ENCODE assay signal across 10 cellular contexts in genomic region chr12:46367351-46368029, GRCh38. TPM values are rescaled to one million over a fixed set of nuclear protein-coding genes. Genes with fewer than 3 reads are reported as not detected.
DNase-seq lines count a peak whose midpoint lies in the region; ATAC-seq, FAIRE-seq and TF ChIP-seq lines count a peak whose summit lies in the region.
"Had no signal": no experiment of that assay in that cellular context is flagged by ENCODE, and none has a peak within 500 bp of the region (broad histone marks: within the 10 kb centered on the region; RNA-seq: fewer than 3 reads in every experiment).

No MANE protein-coding gene starts in this region.

- H3K27me3 ChIP-seq in Loucy (ENCODE audit: insufficient read depth, low read length, poor library complexity, severe bottlenecking): peaks cover 10% of the 10 kb centered on the region

- no peak for ATAC-seq in A549
- no peak for ATAC-seq in naive thymus-derived CD8-positive, alpha-beta T cell

- H3K9me3 Mint-ChIP-seq in naive thymus-derived CD8-positive, alpha-beta T cell: peaks cover 0 to 3% (median 0%) of the 10 kb centered on the region in 9 donors

- WGBS in A549 (ENCODE audit: missing lambda C conversion rate): 45% methylated on average over 5 of the region's 5 CpGs

- H3K4me2 ChIP-seq in A549 (peak overlapping the region; percentile 85), Loucy (ENCODE audit: low read depth, low read length, poor library complexity, severe bottlenecking) (peak overlapping the region; percentile 95)

- peaks cover 19 to 82% (median 78%) of the 10 kb centered on the region in 4 donors for H3K4me1 Mint-ChIP-seq in naive thymus-derived CD8-positive, alpha-beta T cell

- peaks cover 73% of the 10 kb centered on the region for H3K4me1 ChIP-seq in A549
- peaks cover 82% of the 10 kb centered on the region for H3K4me1 ChIP-seq in Loucy (ENCODE audit: insufficient read depth, low read length, poor library complexity, severe bottlenecking)

- H4K20me1 ChIP-seq in Loucy (ENCODE audit: insufficient read depth, low read length, poor library complexity, severe bottlenecking): peaks cover 97% of the 10 kb centered on the region

- no peaks in the 10 kb centered on the region for H3F3A ChIP-seq in Loucy (ENCODE audit: low read depth)

- H3K36me3 Mint-ChIP-seq in naive thymus-derived CD8-positive, alpha-beta T cell: peaks cover 11 to 90% (median 54%) of the 10 kb centered on the region in 3 donors

- peaks cover 87% of the 10 kb centered on the region for H3K36me3 ChIP-seq in Loucy (ENCODE audit: insufficient read depth, low read length)

- TF ChIP-seq CTCF in A549 (IDR thresholded peaks at IDR 0.05) (no peak), Loucy (conservative IDR thresholded peaks at IDR 0.05; ENCODE audit: low read length) (no peak), coronary artery (IDR thresholded peaks at IDR 0.05) (no peak)

- H3K4me3 ChIP-seq in A549: peak overlapping the region; percentile 91
- peak overlapping the region; percentile 95 for H3K4me3 ChIP-seq in Loucy (ENCODE audit: low read length, poor library complexity, severe bottlenecking)
- peak overlapping the region; percentile 90 for H3K4me3 ChIP-seq in coronary artery

- H3K79me2 ChIP-seq in Loucy (ENCODE audit: insufficient read depth, low read length): peaks cover 99% of the 10 kb centered on the region

- H3K9ac ChIP-seq in Loucy (ENCODE audit: low read depth, low read length, poor library complexity, severe bottlenecking): peak overlapping the region; percentile 97

- CTCF ChIA-PET in A549 (lab: Yijun Ruan, JAX): interaction anchor here (0.8 to 1.0 kb wide), 3 partner anchors 13 to 243 kb away, joined by 3 read pairs; no protein-coding TSS in a partner anchor

- peaks cover 0 to 3% (median 0%) of the 10 kb centered on the region in 5 donors for H3K27me3 Mint-ChIP-seq in naive thymus-derived CD8-positive, alpha-beta T cell

- peak overlapping the region; percentile 60 to 88 (median 83) for H3K27ac Mint-ChIP-seq in naive thymus-derived CD8-positive, alpha-beta T cell

- TF ChIP-seq RAD21 in A549 (conservative IDR thresholded peaks at IDR 0.05 in 1 of 2, IDR thresholded peaks at IDR 0.05 in 1 of 2): no peak

- TF ChIP-seq EP300 in A549 (IDR thresholded peaks at IDR 0.05): no peak

- peak overlapping the region; percentile 70 to 99 (median 96) for H3K4me3 Mint-ChIP-seq in naive thymus-derived CD8-positive, alpha-beta T cell

- no peak overlapping the region for H2AFZ ChIP-seq in Loucy (ENCODE audit: low read length)

- no peaks in the 10 kb centered on the region for H3K9me3 ChIP-seq in A549
- H3K9me3 ChIP-seq in Loucy (ENCODE audit: insufficient read depth, low read depth, low read length): no peaks in the 10 kb centered on the region

- DNase-seq in A549 (ENCODE audit: low read depth in 1 of 2, low spot score in 1 of 2): no peak
- DNase-seq in coronary artery (ENCODE audit: low spot score): no peak
- no peak for DNase-seq in naive thymus-derived CD8-positive, alpha-beta T cell
- no peak for DNase-seq in stimulated activated CD4-positive, alpha-beta T cell treated with anti-CD3 and anti-CD28 coated beads, Interleukin-15, amount 100 ng/mL, for 24 hours
- DNase-seq in mucosa of gallbladder (ENCODE audit: low spot score): no peak
- no peak for DNase-seq in KG1 (lab: John Stamatoyannopoulos, UW)
- DNase-seq in NCI-H1105 treated with DMSO at 0.1 percent for 48 hours (lab: John Stamatoyannopoulos, UW): no peak
- DNase-seq: NCI-H510A, occipital lobe had no signal

- H3K27ac ChIP-seq in A549 (peak overlapping the region in 1 of 2 experiments; percentile 34; a peak in 3 of 6 replicates), coronary artery (peak overlapping the region; percentile 36 to 42)

- POLR2A ChIA-PET in A549 (lab: Yijun Ruan, JAX): interaction anchor here (0.9 to 1.0 kb wide), 3 partner anchors 8 to 157 kb away, joined by 3 to 5 read pairs (median 4); partner anchors contain the start of gene SLC38A1
- POLR2A ChIA-PET in naive thymus-derived CD8-positive, alpha-beta T cell (lab: Charles Lee): interaction anchor here (0.7 to 2.9 kb wide), 3 partner anchors 14 to 199 kb away, joined by 3 to 10 read pairs (median 3); no protein-coding TSS in a partner anchor

- no peaks in the 10 kb centered on the region for H3K9me2 ChIP-seq in Loucy (replicated peaks; ENCODE audit: low read depth, low read length)

- no peak for TF ChIP-seq POLR2A in A549 (IDR thresholded peaks at IDR 0.05; ENCODE audit: low read length)

- no peak for FAIRE-seq in A549 (lab: Jason Lieb, UNC)

TF ChIP-seq in A549, 52 proteins besides CTCF, POLR2A, EP300 and RAD21:
- TF ChIP-seq CBX8 (IDR thresholded peaks at IDR 0.05) (no peak), ZSCAN20 (CRISPR knock-in tag; IDR thresholded peaks at IDR 0.05) (no peak), TFCP2L1 (CRISPR knock-in tag; IDR thresholded peaks at IDR 0.05) (0 out of 2 replicates have a peak, but pooled peaks have one; percentile 47), HMGXB4 (CRISPR knock-in tag; IDR thresholded peaks at IDR 0.05; ENCODE audit: borderline replicate concordance) (no peak), NPAS2 (CRISPR knock-in tag; IDR thresholded peaks at IDR 0.05; ENCODE audit: borderline replicate concordance) (no peak), NR3C1 (IDR thresholded peaks at IDR 0.05) (no peak), HOXA7 (CRISPR knock-in tag; IDR thresholded peaks at IDR 0.05) (peak; percentile 70), PHF8 (IDR thresholded peaks at IDR 0.05; ENCODE audit: borderline replicate concordance, low read depth) (no peak), FOXS1 (CRISPR knock-in tag; IDR thresholded peaks at IDR 0.05) (no peak), FOSB (CRISPR knock-in tag; IDR thresholded peaks at IDR 0.05) (0 out of 2 replicates have a peak, but pooled peaks have one; percentile 12), RCOR1 (IDR thresholded peaks at IDR 0.05; ENCODE audit: low read depth, low read length) (no peak), ESRRA (IDR thresholded peaks at IDR 0.05; ENCODE audit: borderline replicate concordance, low read length) (no peak), EHMT2 (IDR thresholded peaks at IDR 0.05; ENCODE audit: low read depth) (no peak), KDM5A (IDR thresholded peaks at IDR 0.05) (no peak), FOSL2 (IDR thresholded peaks at IDR 0.05) (no peak), FOSL2 (CRISPR knock-in tag; IDR thresholded peaks at IDR 0.05) (no peak), RARB (CRISPR knock-in tag; IDR thresholded peaks at IDR 0.05) (peak; percentile 34; the same call in 1 of the 2 replicates)
- TF ChIP-seq, protein P1, sequence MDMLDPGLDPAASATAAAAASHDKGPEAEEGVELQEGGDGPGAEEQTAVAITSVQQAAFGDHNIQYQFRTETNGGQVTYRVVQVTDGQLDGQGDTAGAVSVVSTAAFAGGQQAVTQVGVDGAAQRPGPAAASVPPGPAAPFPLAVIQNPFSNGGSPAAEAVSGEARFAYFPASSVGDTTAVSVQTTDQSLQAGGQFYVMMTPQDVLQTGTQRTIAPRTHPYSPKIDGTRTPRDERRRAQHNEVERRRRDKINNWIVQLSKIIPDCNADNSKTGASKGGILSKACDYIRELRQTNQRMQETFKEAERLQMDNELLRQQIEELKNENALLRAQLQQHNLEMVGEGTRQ (IDR thresholded peaks at IDR 0.05): no peak
- TF ChIP-seq, protein P2, sequence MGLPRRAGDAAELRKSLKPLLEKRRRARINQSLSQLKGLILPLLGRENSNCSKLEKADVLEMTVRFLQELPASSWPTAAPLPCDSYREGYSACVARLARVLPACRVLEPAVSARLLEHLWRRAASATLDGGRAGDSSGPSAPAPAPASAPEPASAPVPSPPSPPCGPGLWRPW (IDR thresholded peaks at IDR 0.05): no peak
- TF ChIP-seq, protein P3, sequence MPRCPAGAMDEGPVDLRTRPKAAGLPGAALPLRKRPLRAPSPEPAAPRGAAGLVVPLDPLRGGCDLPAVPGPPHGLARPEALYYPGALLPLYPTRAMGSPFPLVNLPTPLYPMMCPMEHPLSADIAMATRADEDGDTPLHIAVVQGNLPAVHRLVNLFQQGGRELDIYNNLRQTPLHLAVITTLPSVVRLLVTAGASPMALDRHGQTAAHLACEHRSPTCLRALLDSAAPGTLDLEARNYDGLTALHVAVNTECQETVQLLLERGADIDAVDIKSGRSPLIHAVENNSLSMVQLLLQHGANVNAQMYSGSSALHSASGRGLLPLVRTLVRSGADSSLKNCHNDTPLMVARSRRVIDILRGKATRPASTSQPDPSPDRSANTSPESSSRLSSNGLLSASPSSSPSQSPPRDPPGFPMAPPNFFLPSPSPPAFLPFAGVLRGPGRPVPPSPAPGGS (IDR thresholded peaks at IDR 0.05): no peak

RNA-seq across cellular contexts. Expression of gene SLC38A2, which starts 5.1 kb away (rescaled TPM):
- polyA plus RNA-seq in A549 (2011; rRNA removed) (366 and 519 TPM in 2 replicates), A549 (2017; fragmentation: RNase III; extraction: RNeasy Plus Mini Kit Qiagen cat#74134 plus additional on column Dnase treatment) (131 to 195 TPM (median 187 TPM) in 3 replicates)
- polyA plus RNA-seq in A549 (2012; cell fraction: cytosol; rRNA removed): 38.6 and 50.8 TPM in 2 replicates
- polyA plus RNA-seq in A549 (2012; cell fraction: nucleus; rRNA removed): 108 and 151 TPM in 2 replicates
- polyA minus RNA-seq in A549 (2011; rRNA and poly(A)+ RNA removed): 230 and 257 TPM in 2 replicates
- total RNA-seq in naive thymus-derived CD8-positive, alpha-beta T cell: 100 to 1,000 TPM; 351 to 368 TPM
- 10 to 100 TPM; 52.0 to 96.1 (median 57.4) TPM for polyA plus RNA-seq in naive thymus-derived CD8-positive, alpha-beta T cell
- total RNA-seq in mucosa of gallbladder: 137 TPM
